31 cellular contexts compared by ENCODE assay signal in genomic region chr12:121602766-121603165, GRCh38.
"Had no signal": no experiment of that assay in that cellular context is flagged by ENCODE, and none has a peak within 500 bp of the region (broad histone marks: within the 10 kb centered on the region; RNA-seq: fewer than 3 reads in every experiment).

No MANE protein-coding gene starts in this region.

- H3K4me2 ChIP-seq: neural progenitor cell, smooth muscle cell had no signal

- H3K4me1 ChIP-seq: neural progenitor cell, parathyroid adenoma, psoas muscle, sigmoid colon, spleen, suprapubic skin, testis, tibial artery, upper lobe of right lung, uterus had no signal

- H3K36me3 ChIP-seq: neural progenitor cell, ovary, right lobe of liver, sigmoid colon, spleen, suprapubic skin, tibial artery, transverse colon, upper lobe of right lung, uterus had no signal

- H3K4me3 Mint-ChIP-seq: natural killer cell; nephron; neural progenitor cell; stimulated activated memory B cell treated with anti-CD40 and anti-IgM and Interleukin-4, amounts not matched to agents 10 μg/mL and 1 μg/mL and 100 μg/mL, for 72 hours; stimulated activated naive CD8-positive, alpha-beta T cell treated with anti-CD3 and anti-CD28 coated beads, Interleukin-15, amount 100 ng/mL, for 72 hours; type B pancreatic cell had no signal

- H3K9ac ChIP-seq: neural progenitor cell, parathyroid adenoma had no signal

- ATAC-seq: natural killer cell; psoas muscle; right cardiac atrium; right lobe of liver; stimulated activated memory B cell treated with anti-CD40 and anti-IgM and Interleukin-4, amounts not matched to agents 10 μg/mL and 1 μg/mL and 100 μg/mL, for 72 hours; stimulated activated naive CD8-positive, alpha-beta T cell treated with anti-CD3 and anti-CD28 coated beads, Interleukin-15, amount 100 ng/mL, for 72 hours; stimulated activated naive CD8-positive, alpha-beta T cell treated with anti-CD3 and anti-CD28 coated beads, Interleukin-15, Interleukin-2, amounts not matched to agents 100 U/mL and 50 U/mL, for 24 hours; upper lobe of right lung had no signal

- H3K4me3 ChIP-seq: neural progenitor cell, ovary, psoas muscle, right lobe of liver, sigmoid colon, smooth muscle cell, spleen, suprapubic skin, testis, tibial artery, transverse colon, upper lobe of right lung, uterus had no signal

- H3K27me3 Mint-ChIP-seq: progenitor cell of endocrine pancreas; stimulated activated memory B cell treated with anti-CD40 and anti-IgM and Interleukin-4, amounts not matched to agents 10 μg/mL and 1 μg/mL and 100 μg/mL, for 72 hours; stimulated activated naive CD8-positive, alpha-beta T cell treated with anti-CD3 and anti-CD28 coated beads, Interleukin-15, amount 100 ng/mL, for 72 hours; type B pancreatic cell had no signal

- H3K27me3 ChIP-seq: neural progenitor cell, ovary, right lobe of liver, sigmoid colon, spleen, suprapubic skin, testis, tibial artery, transverse colon, upper lobe of right lung, uterus had no signal

- H3K79me2 ChIP-seq: parathyroid adenoma had no signal

- H2AFZ ChIP-seq: neural progenitor cell, parathyroid adenoma had no signal

- H3K27ac Mint-ChIP-seq: natural killer cell; nephron; neural progenitor cell; progenitor cell of endocrine pancreas; stimulated activated memory B cell treated with anti-CD40 and anti-IgM and Interleukin-4, amounts not matched to agents 10 μg/mL and 1 μg/mL and 100 μg/mL, for 72 hours; type B pancreatic cell had no signal

- H3K4me1 Mint-ChIP-seq: natural killer cell; stimulated activated memory B cell treated with anti-CD40 and anti-IgM and Interleukin-4, amounts not matched to agents 10 μg/mL and 1 μg/mL and 100 μg/mL, for 72 hours; stimulated activated naive CD8-positive, alpha-beta T cell treated with anti-CD3 and anti-CD28 coated beads, Interleukin-15, amount 100 ng/mL, for 72 hours had no signal

- H3K27ac ChIP-seq: neural progenitor cell, ovary, parathyroid adenoma, psoas muscle, right lobe of liver, sigmoid colon, spleen, suprapubic skin, testis, tibial artery, transverse colon, upper lobe of right lung, uterus had no signal

- DNase-seq: natural killer cell; occipital lobe; ovary; posterior cingulate gyrus; psoas muscle; right lobe of liver; sigmoid colon; spleen; stimulated activated CD4-positive, alpha-beta T cell treated with anti-CD3 and anti-CD28 coated beads, Interleukin-12 subunit alpha, Interleukin-12 subunit beta, amount 100 ng/mL, for 4 hours; stimulated activated CD4-positive, alpha-beta T cell treated with anti-CD3 and anti-CD28 coated beads, Interleukin-1b, Interleukin-23, amount 100 ng/mL, for 48 hours; stimulated activated CD4-positive, alpha-beta T cell treated with anti-CD3 and anti-CD28 coated beads, Interleukin-4, amount 100 ng/mL, for 1 hour; stimulated activated CD4-positive, alpha-beta T cell treated with anti-CD3 and anti-CD28 coated beads, Interleukin-4, amount 100 ng/mL, for 4 hours; stimulated activated CD8-positive, alpha-beta memory T cell treated with anti-CD3 and anti-CD28 coated beads, Interleukin-4, amount 100 ng/mL, for 48 hours; stimulated activated naive CD4-positive, alpha-beta T cell; stimulated activated naive CD8-positive, alpha-beta T cell treated with anti-CD3 and anti-CD28 coated beads, Interleukin-15, amount 100 ng/mL, for 72 hours; stimulated activated naive CD8-positive, alpha-beta T cell treated with anti-CD3 and anti-CD28 coated beads, Interleukin-15, Interleukin-2, amounts not matched to agents 100 U/mL and 50 U/mL, for 24 hours; substantia nigra; testis; tibial artery; upper lobe of right lung; uterus had no signal

- H3K36me3 Mint-ChIP-seq: natural killer cell; neural progenitor cell; stimulated activated memory B cell treated with anti-CD40 and anti-IgM and Interleukin-4, amounts not matched to agents 10 μg/mL and 1 μg/mL and 100 μg/mL, for 72 hours; type B pancreatic cell had no signal

- H3K9me3 ChIP-seq: ovary, psoas muscle, right lobe of liver, sigmoid colon, spleen, suprapubic skin, testis, tibial artery, transverse colon, upper lobe of right lung, uterus had no signal
